1 cellular context compared by ENCODE assay signal in genomic region chr12:72295744-72296143, GRCh38.
TF ChIP-seq lines count a peak whose summit lies in the region.

No MANE protein-coding gene starts in this region.

TF ChIP-seq in SK-N-SH, 30 proteins besides CTCF, POLR2A, EP300 and RAD21 (continued from another document):
- TF ChIP-seq USF1 (IDR thresholded peaks at IDR 0.05; ENCODE audit: borderline replicate concordance, low read depth) (no peak), ZBTB33 (IDR thresholded peaks at IDR 0.05; ENCODE audit: borderline replicate concordance, low read depth) (no peak), RXRA (IDR thresholded peaks at IDR 0.05; ENCODE audit: borderline replicate concordance, low read depth) (no peak), NRF1 (IDR thresholded peaks at IDR 0.05; ENCODE audit: low read depth, low read length) (no peak), MXI1 (IDR thresholded peaks at IDR 0.05; ENCODE audit: low read depth, low read length) (no peak), TCF12 (IDR thresholded peaks at IDR 0.05) (no peak)
